Comparison of ENCODE assay signal across 9 cellular contexts in the genomic region with DNA sequence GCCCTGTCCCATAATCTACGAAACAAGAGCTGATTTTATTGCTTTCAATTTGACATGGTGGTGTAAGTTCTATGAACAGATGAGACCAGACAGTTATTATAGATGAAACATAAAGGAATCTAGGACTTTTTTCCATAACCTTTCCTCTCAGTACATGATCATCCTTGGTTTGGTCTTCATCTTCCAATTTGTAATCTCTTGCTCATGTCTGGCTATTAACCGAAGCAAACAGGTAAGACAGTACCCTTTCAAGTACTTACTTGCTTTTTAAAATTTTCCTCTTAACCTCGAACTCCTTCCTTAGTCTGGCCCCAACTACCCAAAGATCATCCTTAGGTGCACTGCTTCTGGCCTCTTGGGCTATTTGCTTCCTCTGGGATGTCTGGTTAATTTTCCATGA. TPM values are rescaled to one million over a fixed set of nuclear protein-coding genes. Genes with fewer than 3 reads are reported as not detected.
DNase-seq lines count a peak whose midpoint lies in the region; ATAC-seq, FAIRE-seq and TF ChIP-seq lines count a peak whose summit lies in the region.
"Had no signal": no experiment of that assay in that cellular context is flagged by ENCODE, and none has a peak within 500 bp of the region (broad histone marks: within the 10 kb centered on the region; RNA-seq: fewer than 3 reads in every experiment).

No MANE protein-coding gene starts in this region.

- H3K79me2 ChIP-seq in GM23338 (replicated peaks; ENCODE audit: insufficient read depth) (peaks cover 16% of the 10 kb centered on the region), endothelial cell of umbilical vein (ENCODE audit: control insufficient read depth, insufficient read depth, low read length) (peaks cover 9% of the 10 kb centered on the region)

- H3K4me1 Mint-ChIP-seq in GM23338 = peaks cover 16% of the 10 kb centered on the region

- no peak overlapping the region for H2AFZ ChIP-seq in GM23338
- no peak overlapping the region for H2AFZ ChIP-seq in endothelial cell of umbilical vein (ENCODE audit: low read depth, low read length)

- H3K27ac Mint-ChIP-seq in GM23338 = no peak overlapping the region; the same call in 1 of the 2 replicates

- no peak for DNase-seq in GM23338 (ENCODE audit: low spot score)
- DNase-seq in SK-N-MC (ENCODE audit: low read depth, low spot score) = no peak
- no peak for DNase-seq in endothelial cell of umbilical vein (ENCODE audit: low read depth, low spot score)
- DNase-seq in urothelium cell line (ENCODE audit: low spot score) = no peak
- no peak for DNase-seq in medulla oblongata (ENCODE audit: extremely low spot score)
- DNase-seq: SHP77 treated with DMSO at 0.1 percent for 48 hours had no signal

- H3K9me3 Mint-ChIP-seq in GM23338 = no peaks in the 10 kb centered on the region; the same call in 2 of the 3 replicates

- H3K36me3 Mint-ChIP-seq in GM23338 (ENCODE audit: low read depth) = peaks cover 53% of the 10 kb centered on the region

- H3K9me2 ChIP-seq in GM23338 (ENCODE audit: insufficient read depth) = no peaks in the 10 kb centered on the region

- POLR2A ChIA-PET in endothelial cell of umbilical vein (lab: Charles Lee) = no interaction called here

- dilution Hi-C loops in endothelial cell of umbilical vein (cut with MboI; ENCODE audit: extremely low pct_ligation_motif_present, low sequenced_read_pairs) = no loop called here

- intact Hi-C loops in endothelial cell of umbilical vein (cut with micrococcal nuclease) = no loop called here

- no peak for FAIRE-seq in endothelial cell of umbilical vein (lab: Jason Lieb, UNC)
- no peak for FAIRE-seq in urothelium cell line (lab: Jason Lieb, UNC)

- peak overlapping the region; percentile 93 for H3K4me3 Mint-ChIP-seq in GM23338

- H3K4me2 ChIP-seq in GM23338 (peak overlapping the region; percentile 80), endothelial cell of umbilical vein (ENCODE audit: insufficient read depth, low read length) (peak overlapping the region; percentile 76)

- H3K9ac ChIP-seq in SK-N-MC (ENCODE audit: insufficient read length) = peak overlapping the region; percentile 87
- no peak overlapping the region for H3K9ac ChIP-seq in endothelial cell of umbilical vein (replicated peaks; ENCODE audit: extremely low read depth, insufficient read depth, low read length)
- no peak overlapping the region for H3K9ac ChIP-seq in rectal smooth muscle tissue (ENCODE audit: low read length)

- H3F3A ChIP-seq in GM23338 (replicated peaks; ENCODE audit: low read depth) = peaks cover 35% of the 10 kb centered on the region

- H3K27ac ChIP-seq in GM23338 (ENCODE audit: low read depth) (no peak overlapping the region), SK-N-MC (0 out of 2 replicates have a peak overlapping the region, but pooled peaks have one; percentile 96), endothelial cell of umbilical vein (ENCODE audit: insufficient read depth, low read depth, low read length) (no peak overlapping the region), rectal smooth muscle tissue (ENCODE audit: low read depth, low read length) (peak overlapping the region; percentile 93)

- CTCF ChIA-PET in endothelial cell of umbilical vein (lab: Charles Lee) = interaction anchor here (2.6 kb wide), 1 partner anchor 20 kb away, joined by 20 read pairs; no protein-coding TSS in a partner anchor

- H3K9me3 ChIP-seq in SK-N-MC (ENCODE audit: low read depth, low read length) (no peaks in the 10 kb centered on the region), endothelial cell of umbilical vein (replicated peaks; ENCODE audit: control insufficient read depth, insufficient read depth, low read length) (no peaks in the 10 kb centered on the region)

- H3K27me3 ChIP-seq in GM23338 (ENCODE audit: insufficient read depth) = peaks cover 29% of the 10 kb centered on the region
- peaks cover 3 to 5% of the 10 kb centered on the region in 2 experiments for H3K27me3 ChIP-seq in endothelial cell of umbilical vein (ENCODE audit: control insufficient read depth in 2 of 2, insufficient read depth in 2 of 2, low read length in 2 of 2)
- H3K27me3 ChIP-seq in rectal smooth muscle tissue (ENCODE audit: control insufficient read depth, insufficient read depth, low read length) = no peaks in the 10 kb centered on the region

- H3K4me1 ChIP-seq in GM23338 (ENCODE audit: insufficient read depth) (peaks cover 5% of the 10 kb centered on the region; the same call in 1 of the 2 replicates), endothelial cell of umbilical vein (ENCODE audit: control insufficient read depth, extremely low read depth, insufficient read depth, low read length) (peaks cover 11% of the 10 kb centered on the region), rectal smooth muscle tissue (ENCODE audit: control insufficient read depth, insufficient read depth, low read length) (peaks cover 7% of the 10 kb centered on the region)

- peaks cover 28% of the 10 kb centered on the region for H3K27me3 Mint-ChIP-seq in GM23338 (ENCODE audit: insufficient read depth, low read depth, poor library complexity)

- TF ChIP-seq CTCF in GM23338 (conservative IDR thresholded peaks at IDR 0.05; ENCODE audit: low read depth in 2 of 2) (no peak), endothelial cell of umbilical vein (IDR thresholded peaks at IDR 0.05; ENCODE audit: extremely low read depth in 1 of 2, insufficient read depth in 1 of 2, low read depth in 1 of 2, low read length in 2 of 2) (no peak)

- H3K9me1 ChIP-seq in endothelial cell of umbilical vein (replicated peaks; ENCODE audit: control insufficient read depth, extremely low read depth, insufficient read depth, low read length) = no peaks in the 10 kb centered on the region

- H3K4me3 ChIP-seq in GM23338 = peak overlapping the region; percentile 67
- H3K4me3 ChIP-seq in SK-N-MC = peak overlapping the region; percentile 83
- no peak overlapping the region for H3K4me3 ChIP-seq in endothelial cell of umbilical vein (replicated peaks in 1 of 3; ENCODE audit: insufficient read depth in 1 of 3, low read depth in 1 of 3, low read length in 3 of 3)
- H3K4me3 ChIP-seq in rectal smooth muscle tissue (ENCODE audit: low read length) = peak overlapping the region; percentile 86

- no peak for ATAC-seq in GM23338
- no peak for ATAC-seq in HG03354 (IDR thresholded peaks at IDR 0.05; ENCODE audit: poor library complexity, severe bottlenecking, unreplicated experiment)
- ATAC-seq in HG03457 (IDR thresholded peaks at IDR 0.05; ENCODE audit: unreplicated experiment) = no peak

- no TSS peak for BruUV-seq in endothelial cell of umbilical vein (replicated peaks; lab: Mats Ljungman, UMichigan)

- no peaks in the 10 kb centered on the region; the same call in 1 of the 2 replicates for H4K20me1 ChIP-seq in GM23338 (replicated peaks; ENCODE audit: insufficient read depth)
- H4K20me1 ChIP-seq in endothelial cell of umbilical vein (replicated peaks; ENCODE audit: control insufficient read depth, extremely low read depth, insufficient read depth, low read length) = no peaks in the 10 kb centered on the region

- H3K36me3 ChIP-seq in GM23338 (ENCODE audit: insufficient read depth) (peaks cover 19% of the 10 kb centered on the region), SK-N-MC (ENCODE audit: insufficient read depth, low read length) (peaks cover 50% of the 10 kb centered on the region), endothelial cell of umbilical vein (ENCODE audit: control insufficient read depth in 2 of 2, extremely low read depth in 1 of 2, insufficient read depth in 2 of 2, low read length in 2 of 2) (peaks cover 4 to 22% of the 10 kb centered on the region in 2 experiments), rectal smooth muscle tissue (ENCODE audit: control insufficient read depth, insufficient read depth, low read length) (peaks cover 17% of the 10 kb centered on the region)

- TF ChIP-seq POLR2A in endothelial cell of umbilical vein (IDR thresholded peaks at IDR 0.05; ENCODE audit: low read depth, low read length) = peak; percentile 2

RNA-seq across cellular contexts. Expression of gene TSPAN31, which starts 1.2 kb away (rescaled TPM):
- 15.6 and 32.9 TPM in 2 replicates for total RNA-seq in GM23338 (2014; rRNA removed; shearing (Covaris generic))
- polyA plus RNA-seq in GM23338 (2016; fragmentation: Nextera tagmentation; extraction: Ambion mirVana) = 12.9 and 15.5 TPM in 2 replicates
- 14.6 and 15.0 TPM in 2 replicates for total RNA-seq in endothelial cell of umbilical vein
- 33.3 and 43.9 TPM in 2 replicates for polyA plus RNA-seq in endothelial cell of umbilical vein
- polyA plus RNA-seq in endothelial cell of umbilical vein (2011; cell fraction: cytosol; rRNA removed) = 19.8 and 19.9 TPM in 2 replicates
- polyA plus RNA-seq in endothelial cell of umbilical vein (2011; cell fraction: nucleus; rRNA removed) = 15.5 and 16.4 TPM in 2 replicates
- 25.7 and 27.8 TPM in 2 replicates for polyA plus RNA-seq in endothelial cell of umbilical vein (2012)
- polyA minus RNA-seq in endothelial cell of umbilical vein = 47.8 and 57.1 TPM in 2 replicates
- 5.5 TPM for polyA minus RNA-seq in endothelial cell of umbilical vein (2011; cell fraction: cytosol; rRNA and poly(A)+ RNA removed)
- 4.4 and 12.2 TPM in 2 replicates for polyA minus RNA-seq in endothelial cell of umbilical vein (2011; cell fraction: nucleus; rRNA and poly(A)+ RNA removed)

RNA-seq across cellular contexts. Expression of gene CDK4, which starts 6.1 kb away (rescaled TPM):
- 198 and 214 TPM in 2 replicates for total RNA-seq in GM23338 (2014; rRNA removed; shearing (Covaris generic))
- polyA plus RNA-seq in GM23338 (2016; fragmentation: Nextera tagmentation; extraction: Ambion mirVana) (105 and 108 TPM in 2 replicates), endothelial cell of umbilical vein (300 and 332 TPM in 2 replicates)
- total RNA-seq in endothelial cell of umbilical vein = 156 and 171 TPM in 2 replicates
- polyA plus RNA-seq in endothelial cell of umbilical vein (2011; cell fraction: cytosol; rRNA removed) = 337 and 366 TPM in 2 replicates
- 173 and 189 TPM in 2 replicates for polyA plus RNA-seq in endothelial cell of umbilical vein (2011; cell fraction: nucleus; rRNA removed)
- polyA plus RNA-seq in endothelial cell of umbilical vein (2012) = 197 and 206 TPM in 2 replicates
- polyA minus RNA-seq in endothelial cell of umbilical vein = 184 and 194 TPM in 2 replicates
- polyA minus RNA-seq in endothelial cell of umbilical vein (2011; cell fraction: cytosol; rRNA and poly(A)+ RNA removed) = 130 TPM
- polyA minus RNA-seq in endothelial cell of umbilical vein (2011; cell fraction: nucleus; rRNA and poly(A)+ RNA removed) = 54.8 and 62.4 TPM in 2 replicates

RNA-seq across cellular contexts. Expression of gene AGAP2, which starts 7.5 kb away (rescaled TPM):
- 1.1 and 1.3 TPM in 2 replicates for total RNA-seq in GM23338 (2014; rRNA removed; shearing (Covaris generic))
- 0.36 and 0.38 TPM in 2 replicates for polyA plus RNA-seq in GM23338 (2016; fragmentation: Nextera tagmentation; extraction: Ambion mirVana)
- 0.05 and 0.24 TPM in 2 replicates for total RNA-seq in endothelial cell of umbilical vein
- 0.04 and 0.05 TPM in 2 replicates for polyA plus RNA-seq in endothelial cell of umbilical vein
- 0.04 and 0.08 TPM in 2 replicates for polyA plus RNA-seq in endothelial cell of umbilical vein (2011; cell fraction: cytosol; rRNA removed)
- 0.05 and 0.10 TPM in 2 replicates for polyA plus RNA-seq in endothelial cell of umbilical vein (2011; cell fraction: nucleus; rRNA removed)
- polyA plus RNA-seq in endothelial cell of umbilical vein (2012) = 0.14 and 0.20 TPM in 2 replicates
- 0.04 TPM in 1 of 2 replicates, not detected in the other for polyA minus RNA-seq in endothelial cell of umbilical vein
- polyA minus RNA-seq in endothelial cell of umbilical vein (2011; cell fraction: cytosol; rRNA and poly(A)+ RNA removed) = not detected
- polyA minus RNA-seq in endothelial cell of umbilical vein (2011; cell fraction: nucleus; rRNA and poly(A)+ RNA removed) = 0.14 and 0.63 TPM in 2 replicates

RNA-seq across cellular contexts. Expression of gene MARCHF9, which starts 8.9 kb away (rescaled TPM):
- total RNA-seq in GM23338 (2014; rRNA removed; shearing (Covaris generic)) = 2.9 and 3.5 TPM in 2 replicates
- polyA plus RNA-seq in GM23338 (2016; fragmentation: Nextera tagmentation; extraction: Ambion mirVana) (3.1 and 3.3 TPM in 2 replicates), endothelial cell of umbilical vein (4.8 and 5.8 TPM in 2 replicates)
- 3.0 and 4.6 TPM in 2 replicates for total RNA-seq in endothelial cell of umbilical vein
- polyA plus RNA-seq in endothelial cell of umbilical vein (2011; cell fraction: cytosol; rRNA removed) = 1.6 and 3.7 TPM in 2 replicates
- 4.8 and 5.4 TPM in 2 replicates for polyA plus RNA-seq in endothelial cell of umbilical vein (2011; cell fraction: nucleus; rRNA removed)
- 3.2 and 4.0 TPM in 2 replicates for polyA plus RNA-seq in endothelial cell of umbilical vein (2012)
- 2.8 and 4.2 TPM in 2 replicates for polyA minus RNA-seq in endothelial cell of umbilical vein
- polyA minus RNA-seq in endothelial cell of umbilical vein (2011; cell fraction: cytosol; rRNA and poly(A)+ RNA removed) = 7.7 TPM
- polyA minus RNA-seq in endothelial cell of umbilical vein (2011; cell fraction: nucleus; rRNA and poly(A)+ RNA removed) = 0.72 and 1.2 TPM in 2 replicates

RNA-seq across cellular contexts. Expression of gene CYP27B1, which starts 20.9 kb away (rescaled TPM):
- 2.7 and 6.8 TPM in 2 replicates for total RNA-seq in GM23338 (2014; rRNA removed; shearing (Covaris generic))
- polyA plus RNA-seq in GM23338 (2016; fragmentation: Nextera tagmentation; extraction: Ambion mirVana) (0.83 and 1.1 TPM in 2 replicates), endothelial cell of umbilical vein (0.62 TPM in 2 replicates)
- total RNA-seq in endothelial cell of umbilical vein = 2.4 and 2.7 TPM in 2 replicates
- polyA plus RNA-seq in endothelial cell of umbilical vein (2011; cell fraction: cytosol; rRNA removed) = 0.19 and 0.61 TPM in 2 replicates
- 7.3 and 7.9 TPM in 2 replicates for polyA plus RNA-seq in endothelial cell of umbilical vein (2011; cell fraction: nucleus; rRNA removed)
- polyA plus RNA-seq in endothelial cell of umbilical vein (2012) = 0.74 and 0.86 TPM in 2 replicates
- polyA minus RNA-seq in endothelial cell of umbilical vein = 0.87 and 1.2 TPM in 2 replicates
- 7.6 TPM for polyA minus RNA-seq in endothelial cell of umbilical vein (2011; cell fraction: cytosol; rRNA and poly(A)+ RNA removed)
- 3.3 and 3.8 TPM in 2 replicates for polyA minus RNA-seq in endothelial cell of umbilical vein (2011; cell fraction: nucleus; rRNA and poly(A)+ RNA removed)

Comparison
In these comparisons a context has a peak if more than half of its experiments do, and no peak if none do; other contexts are left out.
1. H3K27ac ChIP-seq: peak in SK-N-MC (single experiment) and rectal smooth muscle tissue (single experiment); none in GM23338 (single experiment) and endothelial cell of umbilical vein (single experiment).
2. H3K4me3 ChIP-seq: peak in GM23338 (single experiment), SK-N-MC (single experiment) and rectal smooth muscle tissue (single experiment); none in endothelial cell of umbilical vein (0 of 3).